Comparison of ENCODE assay signal across 8 cellular contexts in the genomic region with DNA sequence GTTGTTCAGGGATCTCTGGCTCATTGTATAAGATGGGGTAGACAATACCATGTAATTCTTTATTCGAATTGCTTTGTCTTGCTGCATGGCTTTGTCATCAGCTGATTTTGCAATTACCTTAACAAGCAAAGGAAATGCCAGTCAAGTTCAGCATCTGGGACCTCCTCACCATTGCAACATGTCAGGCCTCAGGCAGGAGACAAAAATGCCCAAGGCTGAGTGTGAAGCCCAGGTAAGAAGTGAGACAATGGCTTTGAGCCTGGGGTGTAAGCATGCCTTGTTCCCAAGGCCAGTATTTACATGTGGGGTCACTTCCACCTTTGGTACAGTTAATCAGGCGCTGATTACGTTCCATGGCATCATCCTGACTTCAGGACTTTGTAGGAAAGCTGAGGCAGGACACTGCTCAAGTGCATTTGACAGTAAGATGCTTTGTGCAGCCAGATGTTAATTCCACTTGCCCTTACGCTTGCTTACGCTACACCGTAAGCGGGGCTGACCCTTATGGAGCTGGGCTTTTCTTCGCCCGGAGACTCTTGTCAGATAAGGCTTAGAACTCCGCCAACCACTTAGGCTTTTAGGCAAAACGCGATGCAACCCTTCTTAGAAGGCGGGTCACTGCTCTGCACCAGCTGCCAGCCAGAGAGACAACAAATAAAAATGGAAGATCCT. TPM values are rescaled to one million over a fixed set of nuclear protein-coding genes. Genes with fewer than 3 reads are reported as not detected.
DNase-seq lines count a peak whose midpoint lies in the region; ATAC-seq, FAIRE-seq and TF ChIP-seq lines count a peak whose summit lies in the region.

No MANE protein-coding gene starts in this region.

- POLR2A ChIA-PET in CD4-positive, alpha-beta T cell (lab: Charles Lee): interaction anchor here (0.7 to 2.4 kb wide), 18 partner anchors 11 to 656 kb away, joined by 3 to 34 read pairs (median 7); a partner anchor contains a TSS

- no peaks in the 10 kb centered on the region for H3K27me3 ChIP-seq in CD4-positive, alpha-beta T cell (ENCODE audit: control insufficient read depth, insufficient read depth, low read length)
- H3K27me3 ChIP-seq in bronchial epithelial cell (ENCODE audit: control insufficient read depth, insufficient read depth, low read length) (no peaks in the 10 kb centered on the region), mucosa of rectum (ENCODE audit: control insufficient read depth in 2 of 2, insufficient read depth in 2 of 2, low read length in 2 of 2) (no peaks in the 10 kb centered on the region)

- peak; percentile 58 for FAIRE-seq in bronchial epithelial cell (lab: Jason Lieb, UNC)
- no peak for FAIRE-seq in HTR-8/SVneo (lab: Jason Lieb, UNC)

- no peak for DNase-seq in CD4-positive, alpha-beta T cell
- DNase-seq in bronchial epithelial cell (ENCODE audit: low read depth) (peak; percentile 75), GM19238 (ENCODE audit: insufficient read length, low spot score) (no peak), HTR-8/SVneo (ENCODE audit: insufficient read length, low spot score) (no peak), activated gamma-delta T cell treated with Interleukin-2 at 50 U/mL for 16 hours (no peak)
- DNase-seq in stimulated activated CD8-positive, alpha-beta memory T cell treated with anti-CD3 and anti-CD28 coated beads, Interleukin-4, amount 100 ng/mL, for 48 hours: no peak

- peak overlapping the region; percentile 60 to 64 for H3K9ac ChIP-seq in mucosa of rectum (ENCODE audit: low read depth in 1 of 2, low read length in 2 of 2)

- CTCF ChIA-PET in CD4-positive, alpha-beta T cell (lab: Charles Lee): interaction anchor here (1.0 to 1.4 kb wide), 2 partner anchors 66 to 81 kb away, joined by 3 read pairs; no protein-coding TSS in a partner anchor

- no peaks in the 10 kb centered on the region for H3K9me3 Mint-ChIP-seq in CD4-positive, alpha-beta T cell

- no peaks in the 10 kb centered on the region for H3K27me3 Mint-ChIP-seq in CD4-positive, alpha-beta T cell

- H3K4me1 ChIP-seq in mucosa of rectum (ENCODE audit: control insufficient read depth in 2 of 2, insufficient read depth in 2 of 2, low read length in 2 of 2): peaks cover 11 to 13% of the 10 kb centered on the region in 2 donors

- H3K36me3 Mint-ChIP-seq in CD4-positive, alpha-beta T cell (ENCODE audit: low read depth): peaks cover 36% of the 10 kb centered on the region

- intact Hi-C loops in CD4-positive, alpha-beta T cell (cut with DNase I, micrococcal nuclease): loop anchor here (5.0 to 10.0 kb wide), 6 partner anchors 74 to 1756 kb away; a partner anchor contains a TSS

- H3K27ac Mint-ChIP-seq in CD4-positive, alpha-beta T cell: peak overlapping the region; percentile 99

- H3K27ac ChIP-seq in CD4-positive, alpha-beta T cell (ENCODE audit: low read depth, low read length): no peak overlapping the region
- H3K27ac ChIP-seq in KOPT-K1 (ENCODE audit: low read depth, low read length, poor library complexity, severe bottlenecking): peak overlapping the region; percentile 96
- H3K27ac ChIP-seq in mucosa of rectum (ENCODE audit: low read depth in 2 of 2, low read length in 2 of 2): peak overlapping the region; percentile 96 to 98

- peaks cover 38% of the 10 kb centered on the region for H3K4me1 Mint-ChIP-seq in CD4-positive, alpha-beta T cell (ENCODE audit: low read depth)

- H3K36me3 ChIP-seq in KOPT-K1 (ENCODE audit: insufficient read depth, low read length): peaks cover 17% of the 10 kb centered on the region
- no peaks in the 10 kb centered on the region for H3K36me3 ChIP-seq in bronchial epithelial cell (ENCODE audit: control insufficient read depth, insufficient read depth, low read length)
- H3K36me3 ChIP-seq in mucosa of rectum (ENCODE audit: control insufficient read depth in 2 of 2, insufficient read depth in 2 of 2, low read length in 2 of 2): no peaks in the 10 kb centered on the region

- ATAC-seq in CD4-positive, alpha-beta T cell (ENCODE audit: poor library complexity): no peak

- H3K4me3 ChIP-seq in bronchial epithelial cell (ENCODE audit: low read depth, low read length) (peak overlapping the region; percentile 32), mucosa of rectum (ENCODE audit: low read length in 2 of 2) (peak overlapping the region; percentile 86 to 95)

- peak overlapping the region; percentile 100 for H3K4me3 Mint-ChIP-seq in CD4-positive, alpha-beta T cell

- no peak for TF ChIP-seq CTCF in CD4-positive, alpha-beta T cell (IDR thresholded peaks at IDR 0.05)
- no peak for TF ChIP-seq CTCF in bronchial epithelial cell (IDR thresholded peaks at IDR 0.05; ENCODE audit: insufficient read depth, low read length, severe bottlenecking)

- H3K9me3 ChIP-seq in CD4-positive, alpha-beta T cell (ENCODE audit: control insufficient read depth, low read length): no peaks in the 10 kb centered on the region
- H3K9me3 ChIP-seq in KOPT-K1 (ENCODE audit: insufficient read depth, low read length, poor library complexity, severe bottlenecking) (no peaks in the 10 kb centered on the region), mucosa of rectum (ENCODE audit: control insufficient read depth in 2 of 2, low read length in 2 of 2) (no peaks in the 10 kb centered on the region)

RNA-seq across cellular contexts. Expression of a gene that starts 1.5 kb away (rescaled TPM):
- 10 to 100 TPM; 31.5 to 33.7 TPM for total RNA-seq in CD4-positive, alpha-beta T cell
- 5.3 and 7.3 TPM in 2 replicates for total RNA-seq in bronchial epithelial cell
